1 cellular context compared by ENCODE assay signal in the genomic region with DNA sequence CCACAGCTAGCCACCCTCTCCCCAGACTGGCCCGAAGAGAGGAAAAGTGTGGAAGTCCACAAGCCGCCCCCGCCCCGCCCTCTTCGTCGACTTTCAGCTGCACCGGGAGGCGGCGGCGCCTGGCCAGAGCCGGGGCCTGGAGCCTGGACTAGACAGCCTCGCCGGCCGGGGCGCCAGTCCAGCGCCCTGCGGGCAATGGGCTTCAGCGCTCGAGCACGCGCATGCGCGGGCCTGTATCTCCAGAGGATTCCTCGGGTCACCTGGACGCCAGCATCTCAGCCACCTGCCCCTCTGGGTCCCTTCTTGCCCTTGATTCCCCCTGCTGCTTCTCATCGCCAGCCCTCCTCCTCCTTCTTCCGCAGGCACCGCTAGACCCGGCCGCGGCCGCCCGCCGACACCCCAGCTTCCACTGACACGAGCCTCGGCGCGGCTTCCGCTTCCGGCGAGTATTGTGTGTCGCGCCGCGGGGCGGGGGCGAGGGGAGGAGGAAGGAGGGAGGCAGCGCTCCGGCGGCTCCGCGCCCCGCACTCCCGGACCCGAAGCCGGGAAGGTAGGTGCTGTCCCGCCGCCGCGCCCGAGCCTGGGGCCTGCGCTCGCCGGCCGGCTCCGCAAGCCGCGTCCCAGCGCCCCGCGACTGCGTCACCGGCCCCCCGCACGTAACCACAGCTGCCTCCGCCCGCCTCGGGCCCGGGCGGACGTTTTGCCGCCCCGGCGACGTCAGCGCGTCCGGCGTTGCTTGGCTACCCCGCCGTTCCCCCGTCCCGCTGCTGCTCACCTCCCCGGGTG.
TF ChIP-seq lines count a peak whose summit lies in the region.

A gene (plus strand): TSS at position 482 of the 786 bp plus-strand sequence. CDS start 2,391 bp downstream, outside the sequence.

TF ChIP-seq in HepG2, 621 proteins besides CTCF, POLR2A, EP300 and RAD21 (continued from another document and continues in another):
- TF ChIP-seq, protein P1, sequence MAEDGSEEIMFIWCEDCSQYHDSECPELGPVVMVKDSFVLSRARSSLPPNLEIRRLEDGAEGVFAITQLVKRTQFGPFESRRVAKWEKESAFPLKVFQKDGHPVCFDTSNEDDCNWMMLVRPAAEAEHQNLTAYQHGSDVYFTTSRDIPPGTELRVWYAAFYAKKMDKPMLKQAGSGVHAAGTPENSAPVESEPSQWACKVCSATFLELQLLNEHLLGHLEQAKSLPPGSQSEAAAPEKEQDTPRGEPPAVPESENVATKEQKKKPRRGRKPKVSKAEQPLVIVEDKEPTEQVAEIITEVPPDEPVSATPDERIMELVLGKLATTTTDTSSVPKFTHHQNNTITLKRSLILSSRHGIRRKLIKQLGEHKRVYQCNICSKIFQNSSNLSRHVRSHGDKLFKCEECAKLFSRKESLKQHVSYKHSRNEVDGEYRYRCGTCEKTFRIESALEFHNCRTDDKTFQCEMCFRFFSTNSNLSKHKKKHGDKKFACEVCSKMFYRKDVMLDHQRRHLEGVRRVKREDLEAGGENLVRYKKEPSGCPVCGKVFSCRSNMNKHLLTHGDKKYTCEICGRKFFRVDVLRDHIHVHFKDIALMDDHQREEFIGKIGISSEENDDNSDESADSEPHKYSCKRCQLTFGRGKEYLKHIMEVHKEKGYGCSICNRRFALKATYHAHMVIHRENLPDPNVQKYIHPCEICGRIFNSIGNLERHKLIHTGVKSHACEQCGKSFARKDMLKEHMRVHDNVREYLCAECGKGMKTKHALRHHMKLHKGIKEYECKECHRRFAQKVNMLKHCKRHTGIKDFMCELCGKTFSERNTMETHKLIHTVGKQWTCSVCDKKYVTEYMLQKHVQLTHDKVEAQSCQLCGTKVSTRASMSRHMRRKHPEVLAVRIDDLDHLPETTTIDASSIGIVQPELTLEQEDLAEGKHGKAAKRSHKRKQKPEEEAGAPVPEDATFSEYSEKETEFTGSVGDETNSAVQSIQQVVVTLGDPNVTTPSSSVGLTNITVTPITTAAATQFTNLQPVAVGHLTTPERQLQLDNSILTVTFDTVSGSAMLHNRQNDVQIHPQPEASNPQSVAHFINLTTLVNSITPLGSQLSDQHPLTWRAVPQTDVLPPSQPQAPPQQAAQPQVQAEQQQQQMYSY (CRISPR knock-in tag; IDR thresholded peaks at IDR 0.05) = peak; percentile 81; the same call in 1 of the 2 replicates
- TF ChIP-seq, protein P2, sequence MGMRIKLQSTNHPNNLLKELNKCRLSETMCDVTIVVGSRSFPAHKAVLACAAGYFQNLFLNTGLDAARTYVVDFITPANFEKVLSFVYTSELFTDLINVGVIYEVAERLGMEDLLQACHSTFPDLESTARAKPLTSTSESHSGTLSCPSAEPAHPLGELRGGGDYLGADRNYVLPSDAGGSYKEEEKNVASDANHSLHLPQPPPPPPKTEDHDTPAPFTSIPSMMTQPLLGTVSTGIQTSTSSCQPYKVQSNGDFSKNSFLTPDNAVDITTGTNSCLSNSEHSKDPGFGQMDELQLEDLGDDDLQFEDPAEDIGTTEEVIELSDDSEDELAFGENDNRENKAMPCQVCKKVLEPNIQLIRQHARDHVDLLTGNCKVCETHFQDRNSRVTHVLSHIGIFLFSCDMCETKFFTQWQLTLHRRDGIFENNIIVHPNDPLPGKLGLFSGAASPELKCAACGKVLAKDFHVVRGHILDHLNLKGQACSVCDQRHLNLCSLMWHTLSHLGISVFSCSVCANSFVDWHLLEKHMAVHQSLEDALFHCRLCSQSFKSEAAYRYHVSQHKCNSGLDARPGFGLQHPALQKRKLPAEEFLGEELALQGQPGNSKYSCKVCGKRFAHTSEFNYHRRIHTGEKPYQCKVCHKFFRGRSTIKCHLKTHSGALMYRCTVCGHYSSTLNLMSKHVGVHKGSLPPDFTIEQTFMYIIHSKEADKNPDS (CRISPR knock-in tag; IDR thresholded peaks at IDR 0.05) = no peak
- TF ChIP-seq NR2C2 (CRISPR knock-in tag; IDR thresholded peaks at IDR 0.05; ENCODE audit: borderline replicate concordance) (peak; percentile 95), ZNF496 (CRISPR knock-in tag; IDR thresholded peaks at IDR 0.05; ENCODE audit: insufficient replicate concordance) (no peak), ARID2 (CRISPR knock-in tag; IDR thresholded peaks at IDR 0.05; ENCODE audit: borderline replicate concordance) (no peak), ZSCAN25 (CRISPR knock-in tag; IDR thresholded peaks at IDR 0.05) (peak; percentile 62; the same call in 1 of the 2 replicates), HIVEP1 (CRISPR knock-in tag; IDR thresholded peaks at IDR 0.05) (peak; percentile 9; the same call in 1 of the 2 replicates), HOXA3 (CRISPR knock-in tag; IDR thresholded peaks at IDR 0.05) (peak; percentile 64), MYC (CRISPR knock-in tag; IDR thresholded peaks at IDR 0.05; ENCODE audit: borderline replicate concordance) (peak; percentile 88), RARG (CRISPR knock-in tag; IDR thresholded peaks at IDR 0.05; ENCODE audit: low read depth) (no peak), RNF2 (conservative IDR thresholded peaks at IDR 0.05; ENCODE audit: low read depth) (no peak; the same call in 1 of the 2 replicates), FOXO1 (CRISPR knock-in tag; IDR thresholded peaks at IDR 0.05) (no peak), GATA4 (IDR thresholded peaks at IDR 0.05; ENCODE audit: borderline replicate concordance, low read depth) (no peak), ASH2L (IDR thresholded peaks at IDR 0.05; ENCODE audit: insufficient read length, low read depth, low read length) (peak; percentile 89), ZNF256 (CRISPR knock-in tag; conservative IDR thresholded peaks at IDR 0.05) (no peak; the same call in 1 of the 2 replicates), ZNF777 (CRISPR knock-in tag; IDR thresholded peaks at IDR 0.05) (peak; percentile 22; the same call in 1 of the 2 replicates), ZNF180 (CRISPR knock-in tag; IDR thresholded peaks at IDR 0.05; ENCODE audit: borderline replicate concordance, low read depth) (no peak; the same call in 1 of the 2 replicates), ZNF530 (CRISPR knock-in tag; IDR thresholded peaks at IDR 0.05; ENCODE audit: low read depth) (no peak), ZNF713 (CRISPR knock-in tag; IDR thresholded peaks at IDR 0.05) (0 out of 2 replicates have a peak, but pooled peaks have one; percentile 24), ZNF572 (CRISPR knock-in tag; IDR thresholded peaks at IDR 0.05) (peak; percentile 91; the same call in 1 of the 2 replicates), ZNF558 (CRISPR knock-in tag; IDR thresholded peaks at IDR 0.05; ENCODE audit: borderline replicate concordance) (peak; percentile 77; the same call in 1 of the 2 replicates), ZMYM3 (CRISPR knock-in tag; IDR thresholded peaks at IDR 0.05) (0 out of 2 replicates have a peak, but pooled peaks have one; percentile 9), ZNF264 (CRISPR knock-in tag; IDR thresholded peaks at IDR 0.05) (0 out of 2 replicates have a peak, but pooled peaks have one; percentile 9), ZNF138 (CRISPR knock-in tag; IDR thresholded peaks at IDR 0.05; ENCODE audit: low read depth) (0 out of 2 replicates have a peak, but pooled peaks have one; percentile 14)
- TF ChIP-seq, protein P3, sequence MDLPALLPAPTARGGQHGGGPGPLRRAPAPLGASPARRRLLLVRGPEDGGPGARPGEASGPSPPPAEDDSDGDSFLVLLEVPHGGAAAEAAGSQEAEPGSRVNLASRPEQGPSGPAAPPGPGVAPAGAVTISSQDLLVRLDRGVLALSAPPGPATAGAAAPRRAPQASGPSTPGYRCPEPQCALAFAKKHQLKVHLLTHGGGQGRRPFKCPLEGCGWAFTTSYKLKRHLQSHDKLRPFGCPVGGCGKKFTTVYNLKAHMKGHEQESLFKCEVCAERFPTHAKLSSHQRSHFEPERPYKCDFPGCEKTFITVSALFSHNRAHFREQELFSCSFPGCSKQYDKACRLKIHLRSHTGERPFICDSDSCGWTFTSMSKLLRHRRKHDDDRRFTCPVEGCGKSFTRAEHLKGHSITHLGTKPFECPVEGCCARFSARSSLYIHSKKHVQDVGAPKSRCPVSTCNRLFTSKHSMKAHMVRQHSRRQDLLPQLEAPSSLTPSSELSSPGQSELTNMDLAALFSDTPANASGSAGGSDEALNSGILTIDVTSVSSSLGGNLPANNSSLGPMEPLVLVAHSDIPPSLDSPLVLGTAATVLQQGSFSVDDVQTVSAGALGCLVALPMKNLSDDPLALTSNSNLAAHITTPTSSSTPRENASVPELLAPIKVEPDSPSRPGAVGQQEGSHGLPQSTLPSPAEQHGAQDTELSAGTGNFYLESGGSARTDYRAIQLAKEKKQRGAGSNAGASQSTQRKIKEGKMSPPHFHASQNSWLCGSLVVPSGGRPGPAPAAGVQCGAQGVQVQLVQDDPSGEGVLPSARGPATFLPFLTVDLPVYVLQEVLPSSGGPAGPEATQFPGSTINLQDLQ (CRISPR knock-in tag; IDR thresholded peaks at IDR 0.05) = peak; percentile 27; the same call in 1 of the 2 replicates
- TF ChIP-seq, protein P4, sequence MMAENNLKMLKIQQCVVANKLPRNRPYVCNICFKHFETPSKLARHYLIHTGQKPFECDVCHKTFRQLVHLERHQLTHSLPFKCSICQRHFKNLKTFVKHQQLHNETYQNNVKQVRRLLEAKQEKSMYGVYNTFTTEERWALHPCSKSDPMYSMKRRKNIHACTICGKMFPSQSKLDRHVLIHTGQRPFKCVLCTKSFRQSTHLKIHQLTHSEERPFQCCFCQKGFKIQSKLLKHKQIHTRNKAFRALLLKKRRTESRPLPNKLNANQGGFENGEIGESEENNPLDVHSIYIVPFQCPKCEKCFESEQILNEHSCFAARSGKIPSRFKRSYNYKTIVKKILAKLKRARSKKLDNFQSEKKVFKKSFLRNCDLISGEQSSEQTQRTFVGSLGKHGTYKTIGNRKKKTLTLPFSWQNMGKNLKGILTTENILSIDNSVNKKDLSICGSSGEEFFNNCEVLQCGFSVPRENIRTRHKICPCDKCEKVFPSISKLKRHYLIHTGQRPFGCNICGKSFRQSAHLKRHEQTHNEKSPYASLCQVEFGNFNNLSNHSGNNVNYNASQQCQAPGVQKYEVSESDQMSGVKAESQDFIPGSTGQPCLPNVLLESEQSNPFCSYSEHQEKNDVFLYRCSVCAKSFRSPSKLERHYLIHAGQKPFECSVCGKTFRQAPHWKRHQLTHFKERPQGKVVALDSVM (CRISPR knock-in tag; IDR thresholded peaks at IDR 0.05) = peak; percentile 58
- TF ChIP-seq, protein P5, sequence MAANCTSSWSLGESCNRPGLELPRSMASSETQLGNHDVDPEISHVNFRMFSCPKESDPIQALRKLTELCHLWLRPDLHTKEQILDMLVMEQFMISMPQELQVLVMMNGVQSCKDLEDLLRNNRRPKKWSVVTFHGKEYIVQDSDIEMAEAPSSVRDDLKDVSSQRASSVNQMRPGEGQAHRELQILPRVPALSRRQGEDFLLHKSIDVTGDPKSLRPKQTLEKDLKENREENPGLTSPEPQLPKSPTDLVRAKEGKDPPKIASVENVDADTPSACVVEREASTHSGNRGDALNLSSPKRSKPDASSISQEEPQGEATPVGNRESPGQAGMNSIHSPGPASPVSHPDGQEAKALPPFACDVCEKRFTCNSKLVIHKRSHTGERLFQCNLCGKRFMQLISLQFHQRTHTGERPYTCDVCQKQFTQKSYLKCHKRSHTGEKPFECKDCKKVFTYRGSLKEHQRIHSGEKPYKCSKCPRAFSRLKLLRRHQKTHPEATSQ (CRISPR knock-in tag; IDR thresholded peaks at IDR 0.05; ENCODE audit: borderline replicate concordance) = no peak
- TF ChIP-seq, protein P6, sequence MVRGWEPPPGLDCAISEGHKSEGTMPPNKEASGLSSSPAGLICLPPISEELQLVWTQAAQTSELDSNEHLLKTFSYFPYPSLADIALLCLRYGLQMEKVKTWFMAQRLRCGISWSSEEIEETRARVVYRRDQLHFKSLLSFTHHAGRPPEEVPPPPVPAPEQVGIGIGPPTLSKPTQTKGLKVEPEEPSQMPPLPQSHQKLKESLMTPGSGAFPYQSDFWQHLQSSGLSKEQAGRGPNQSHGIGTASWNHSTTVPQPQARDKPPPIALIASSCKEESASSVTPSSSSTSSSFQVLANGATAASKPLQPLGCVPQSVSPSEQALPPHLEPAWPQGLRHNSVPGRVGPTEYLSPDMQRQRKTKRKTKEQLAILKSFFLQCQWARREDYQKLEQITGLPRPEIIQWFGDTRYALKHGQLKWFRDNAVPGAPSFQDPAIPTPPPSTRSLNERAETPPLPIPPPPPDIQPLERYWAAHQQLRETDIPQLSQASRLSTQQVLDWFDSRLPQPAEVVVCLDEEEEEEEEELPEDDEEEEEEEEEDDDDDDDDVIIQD (CRISPR knock-in tag; IDR thresholded peaks at IDR 0.05; ENCODE audit: low read depth) = no peak
- TF ChIP-seq, protein P7, sequence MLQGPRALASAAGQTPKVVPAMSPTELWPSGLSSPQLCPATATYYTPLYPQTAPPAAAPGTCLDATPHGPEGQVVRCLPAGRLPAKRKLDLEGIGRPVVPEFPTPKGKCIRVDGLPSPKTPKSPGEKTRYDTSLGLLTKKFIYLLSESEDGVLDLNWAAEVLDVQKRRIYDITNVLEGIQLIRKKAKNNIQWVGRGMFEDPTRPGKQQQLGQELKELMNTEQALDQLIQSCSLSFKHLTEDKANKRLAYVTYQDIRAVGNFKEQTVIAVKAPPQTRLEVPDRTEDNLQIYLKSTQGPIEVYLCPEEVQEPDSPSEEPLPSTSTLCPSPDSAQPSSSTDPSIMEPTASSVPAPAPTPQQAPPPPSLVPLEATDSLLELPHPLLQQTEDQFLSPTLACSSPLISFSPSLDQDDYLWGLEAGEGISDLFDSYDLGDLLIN (CRISPR knock-in tag; IDR thresholded peaks at IDR 0.05; ENCODE audit: borderline replicate concordance) = no peak
- TF ChIP-seq, protein P8, sequence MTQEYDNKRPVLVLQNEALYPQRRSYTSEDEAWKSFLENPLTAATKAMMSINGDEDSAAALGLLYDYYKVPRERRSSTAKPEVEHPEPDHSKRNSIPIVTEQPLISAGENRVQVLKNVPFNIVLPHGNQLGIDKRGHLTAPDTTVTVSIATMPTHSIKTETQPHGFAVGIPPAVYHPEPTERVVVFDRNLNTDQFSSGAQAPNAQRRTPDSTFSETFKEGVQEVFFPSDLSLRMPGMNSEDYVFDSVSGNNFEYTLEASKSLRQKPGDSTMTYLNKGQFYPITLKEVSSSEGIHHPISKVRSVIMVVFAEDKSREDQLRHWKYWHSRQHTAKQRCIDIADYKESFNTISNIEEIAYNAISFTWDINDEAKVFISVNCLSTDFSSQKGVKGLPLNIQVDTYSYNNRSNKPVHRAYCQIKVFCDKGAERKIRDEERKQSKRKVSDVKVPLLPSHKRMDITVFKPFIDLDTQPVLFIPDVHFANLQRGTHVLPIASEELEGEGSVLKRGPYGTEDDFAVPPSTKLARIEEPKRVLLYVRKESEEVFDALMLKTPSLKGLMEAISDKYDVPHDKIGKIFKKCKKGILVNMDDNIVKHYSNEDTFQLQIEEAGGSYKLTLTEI (CRISPR knock-in tag; conservative IDR thresholded peaks at IDR 0.05) = no peak
- TF ChIP-seq, protein P9, sequence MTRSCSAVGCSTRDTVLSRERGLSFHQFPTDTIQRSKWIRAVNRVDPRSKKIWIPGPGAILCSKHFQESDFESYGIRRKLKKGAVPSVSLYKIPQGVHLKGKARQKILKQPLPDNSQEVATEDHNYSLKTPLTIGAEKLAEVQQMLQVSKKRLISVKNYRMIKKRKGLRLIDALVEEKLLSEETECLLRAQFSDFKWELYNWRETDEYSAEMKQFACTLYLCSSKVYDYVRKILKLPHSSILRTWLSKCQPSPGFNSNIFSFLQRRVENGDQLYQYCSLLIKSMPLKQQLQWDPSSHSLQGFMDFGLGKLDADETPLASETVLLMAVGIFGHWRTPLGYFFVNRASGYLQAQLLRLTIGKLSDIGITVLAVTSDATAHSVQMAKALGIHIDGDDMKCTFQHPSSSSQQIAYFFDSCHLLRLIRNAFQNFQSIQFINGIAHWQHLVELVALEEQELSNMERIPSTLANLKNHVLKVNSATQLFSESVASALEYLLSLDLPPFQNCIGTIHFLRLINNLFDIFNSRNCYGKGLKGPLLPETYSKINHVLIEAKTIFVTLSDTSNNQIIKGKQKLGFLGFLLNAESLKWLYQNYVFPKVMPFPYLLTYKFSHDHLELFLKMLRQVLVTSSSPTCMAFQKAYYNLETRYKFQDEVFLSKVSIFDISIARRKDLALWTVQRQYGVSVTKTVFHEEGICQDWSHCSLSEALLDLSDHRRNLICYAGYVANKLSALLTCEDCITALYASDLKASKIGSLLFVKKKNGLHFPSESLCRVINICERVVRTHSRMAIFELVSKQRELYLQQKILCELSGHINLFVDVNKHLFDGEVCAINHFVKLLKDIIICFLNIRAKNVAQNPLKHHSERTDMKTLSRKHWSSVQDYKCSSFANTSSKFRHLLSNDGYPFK (CRISPR knock-in tag; IDR thresholded peaks at IDR 0.05; ENCODE audit: borderline replicate concordance) = peak; percentile 62
